Comparison of ENCODE assay signal across 8 cellular contexts in genomic region chrX:48574270-48575266, GRCh38. TPM values are rescaled to one million over a fixed set of nuclear protein-coding genes. Genes with fewer than 3 reads are reported as not detected.
DNase-seq lines count a peak whose midpoint lies in the region; ATAC-seq and TF ChIP-seq lines count a peak whose summit lies in the region.

Gene RBM3 (plus strand): TSS chrX:48574484. CDS start chrX:48575181, 697 bp downstream.

- no peaks in the 10 kb centered on the region for H3K9me2 ChIP-seq in PC-3 (replicated peaks; ENCODE audit: low read length)

- peak within 1 kb of the TSS; percentile 98 for H3K27ac ChIP-seq in PC-3 (ENCODE audit: low read length)
- H3K27ac ChIP-seq in epithelial cell of prostate: peak within 1 kb of the TSS; percentile 92

- CTCF ChIA-PET in PC-3 (lab: Charles Lee): no interaction called here

- H3K4me1 ChIP-seq in PC-3 (ENCODE audit: insufficient read depth, low read length): peaks cover 27% of the 10 kb centered on the region

- peak within 1 kb of the TSS; percentile 100 for H3K9ac ChIP-seq in PC-3 (ENCODE audit: low read length)

- no peaks in the 10 kb centered on the region for H3K27me3 ChIP-seq in PC-3 (ENCODE audit: low read length)

- H3K9me3 ChIP-seq in PC-3 (ENCODE audit: low read length): no peaks in the 10 kb centered on the region

- H4K20me1 ChIP-seq in PC-3 (ENCODE audit: low read length): peaks cover 36% of the 10 kb centered on the region

- BruUV-seq in PC-3 (replicated peaks; lab: Mats Ljungman, UMichigan): TSS peak; percentile 70

- peaks cover 5% of the 10 kb centered on the region for H3F3A ChIP-seq in PC-3 (ENCODE audit: low read length, unreplicated experiment)

- peaks cover 31% of the 10 kb centered on the region for H3K79me2 ChIP-seq in PC-3 (ENCODE audit: low read length)

- peak; percentile 87 for DNase-seq in DMS53 treated with DMSO at 0.1 percent for 48 hours (lab: John Stamatoyannopoulos, UW; ENCODE audit: unreplicated experiment)
- DNase-seq in Jurkat, Clone E6-1 (ENCODE audit: low read depth, low spot score): peak; percentile 90
- peak; percentile 92 for DNase-seq in PC-3
- peak; percentile 86 for DNase-seq in activated T-cell treated with anti-CD3 and anti-CD28 coated beads for 48 hours (ENCODE audit: low read depth)
- peak; percentile 68 for DNase-seq in epithelial cell of prostate (ENCODE audit: low read depth, low spot score)
- peak; percentile 93 for DNase-seq in mucosa of gallbladder (ENCODE audit: low spot score)
- peak; percentile 85 for DNase-seq in stimulated activated CD8-positive, alpha-beta memory T cell treated with anti-CD3 and anti-CD28 coated beads, Interleukin-4, amount 100 ng/mL, for 24 hours (ENCODE audit: low read depth)

- intact Hi-C loops in PC-3 (cut with micrococcal nuclease): loop anchor here (1.0 kb wide), 1 partner anchor 23 kb away; the partner anchor contains the start of gene WDR13

- POLR2A ChIA-PET in PC-3 (lab: Charles Lee; ENCODE audit: unreplicated experiment): interaction anchor here (0.6 to 1.0 kb wide), 4 partner anchors 55 to 488 kb away, joined by 3 to 6 read pairs (median 3); partner anchors contain the start of genes PQBP1 and TIMM17B

- H3K4me3 ChIP-seq in Jurkat, Clone E6-1 (ENCODE audit: low read length): peak within 1 kb of the TSS; percentile 89
- H3K4me3 ChIP-seq in PC-3 (ENCODE audit: low read length): peak within 1 kb of the TSS; percentile 99

- H3K36me3 ChIP-seq in PC-3 (ENCODE audit: low read depth, low read length): peaks cover 41% of the 10 kb centered on the region

- peak; percentile 79 for ATAC-seq in GM21576 (IDR thresholded peaks at IDR 0.05; ENCODE audit: unreplicated experiment)
- ATAC-seq in PC-3: peak; percentile 95

- peak; percentile 46 for TF ChIP-seq CTCF in PC-3 (conservative IDR thresholded peaks at IDR 0.05; ENCODE audit: low read depth, low read length)

- peak within 1 kb of the TSS; percentile 100 for H3K4me2 ChIP-seq in PC-3 (ENCODE audit: low read length)

- peak within 1 kb of the TSS; percentile 98 for H2AFZ ChIP-seq in PC-3 (ENCODE audit: low read length)

RNA-seq across cellular contexts. Expression of gene RBM3, which starts in this region (rescaled TPM):
- polyA plus RNA-seq in Jurkat, Clone E6-1 (2012; ENCODE audit: insufficient read depth, insufficient read length): 295 TPM
- total RNA-seq in PC-3 (2014; rRNA removed) (375 and 389 TPM in 2 replicates), mucosa of gallbladder (46.0 TPM)

Comparison
In these comparisons a context has a peak if more than half of its experiments do, and no peak if none do; other contexts are left out.
1. Peak in every context shown above with its lines: DNase-seq, ATAC-seq, H3K4me3 ChIP-seq and H3K27ac ChIP-seq.